Comparison of ENCODE assay signal across 22 cellular contexts in the genomic region with DNA sequence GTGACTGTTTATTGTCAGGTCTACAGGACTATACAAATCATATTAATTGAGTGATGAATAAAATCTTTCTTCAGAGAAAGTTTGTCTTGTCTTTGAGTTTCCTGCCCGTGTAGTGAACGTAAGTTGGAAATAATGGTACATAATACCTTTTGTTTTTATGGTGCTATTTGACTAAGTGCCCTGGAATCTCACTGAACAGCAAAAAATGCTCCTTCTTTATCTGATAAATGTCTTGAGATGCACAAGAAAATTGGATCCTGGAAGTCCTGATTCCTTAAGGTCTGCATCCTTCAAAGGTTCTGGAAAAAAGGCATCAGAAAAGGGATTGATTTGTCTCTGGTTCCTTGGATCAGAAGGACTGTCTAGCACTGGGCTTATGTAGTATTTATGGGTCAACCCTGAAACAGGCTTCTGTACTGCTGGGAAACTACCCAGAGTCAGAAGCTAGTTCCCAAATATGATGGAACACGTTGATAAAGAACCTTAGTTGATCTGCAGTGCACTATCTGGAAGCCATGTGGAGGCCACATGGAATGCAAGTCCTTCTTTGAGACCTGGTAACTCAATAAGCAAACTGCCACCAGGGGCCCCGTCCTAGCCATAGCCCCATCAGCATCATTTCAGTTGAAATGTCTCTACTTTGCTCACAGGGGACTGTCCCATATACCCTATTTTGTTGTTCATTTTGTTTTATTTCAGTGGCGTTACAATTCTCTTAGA.
DNase-seq lines count a peak whose midpoint lies in the region; ATAC-seq, FAIRE-seq and TF ChIP-seq lines count a peak whose summit lies in the region.
"Had no signal": no experiment of that assay in that cellular context is flagged by ENCODE, and none has a peak within 500 bp of the region (broad histone marks: within the 10 kb centered on the region; RNA-seq: fewer than 3 reads in every experiment).

No MANE protein-coding gene starts in this region.

- H3K4me3 ChIP-seq in ACC112 (ENCODE audit: low read depth, low read length), result no peak overlapping the region
- no peak overlapping the region for H3K4me3 ChIP-seq in BE2C (ENCODE audit: low read depth, low read length)
- H3K4me3 ChIP-seq in K562, result no peak overlapping the region
- H3K4me3 ChIP-seq in heart right ventricle, result no peak overlapping the region
- H3K4me3 ChIP-seq: BLaER1, lower lobe of right lung, skin epidermis, upper lobe of left lung had no signal

- CTCF ChIA-PET in K562 (lab: Yijun Ruan, JAX; ENCODE audit: low intra/inter-chr PET ratio), result no interaction called here

- peaks cover 6% of the 10 kb centered on the region for H3K4me1 Mint-ChIP-seq in glutamatergic neuron (ENCODE audit: low read depth, unreplicated experiment)

- H3K9me1 ChIP-seq in K562 (ENCODE audit: control insufficient read depth, insufficient read depth, low read length), result no peaks in the 10 kb centered on the region

- H3K27me3 Mint-ChIP-seq in glutamatergic neuron (ENCODE audit: unreplicated experiment), result no peaks in the 10 kb centered on the region
- H3K27me3 Mint-ChIP-seq: central memory CD8-positive, alpha-beta T cell; naive thymus-derived CD8-positive, alpha-beta T cell had no signal

- WGBS in K562 (ENCODE audit: insufficient coverage, low coverage, missing lambda C conversion rate), result 50% methylated on average over 5 of the region's 5 CpGs
- 86 to 88% methylated on average over 5 of the region's 5 CpGs for WGBS in heart right ventricle, 2 donors

- H4K20me1 ChIP-seq in K562 (replicated peaks; ENCODE audit: control insufficient read depth, insufficient read depth, low read length), result no peaks in the 10 kb centered on the region
- H4K20me1 ChIP-seq: BLaER1 had no signal

- DNase-seq in BE2C, result peak; percentile 16
- DNase-seq in M059J (ENCODE audit: low read depth), result peak; percentile 46
- DNase-seq in K562 (ENCODE audit: extremely low read depth in 1 of 4, low spot score in 3 of 4), result peak in 3 of 4 experiments; percentile 19 to 43 (median 23)
- no peak for DNase-seq in glutamatergic neuron
- no peak for DNase-seq in heart right ventricle
- no peak for DNase-seq in DMS153 treated with DMSO at 0.1 percent for 48 hours (lab: John Stamatoyannopoulos, UW; ENCODE audit: unreplicated experiment)
- DNase-seq: activated CD4-positive, alpha-beta T cell treated with anti-CD3 and anti-CD28 coated beads for 4 hours; activated T-cell treated with anti-CD3 and anti-CD28 coated beads, Interleukin-2, amount 50 U/mL, for 4 hours; amniotic stem cell; lower lobe of right lung; naive thymus-derived CD8-positive, alpha-beta T cell; NCI-H1436; NK-92 treated with Interleukin-12 subunit alpha and Interleukin-12 subunit beta, amount 100 ng/mL, for 24 hours; SHP77; stimulated activated naive CD4-positive, alpha-beta T cell; T1000; upper lobe of left lung had no signal

- intact Hi-C loops in K562 (cut with micrococcal nuclease), result no loop called here
- intact Hi-C loops in heart right ventricle (cut with DNase I), result no loop called here

- no peak overlapping the region for H3K4me3 Mint-ChIP-seq in glutamatergic neuron (ENCODE audit: unreplicated experiment)
- H3K4me3 Mint-ChIP-seq: activated T-cell treated with anti-CD3 and anti-CD28 coated beads, Interleukin-2, amount 50 U/mL, for 4 hours; central memory CD8-positive, alpha-beta T cell; naive thymus-derived CD8-positive, alpha-beta T cell had no signal

- H3K27me3 ChIP-seq in ACC112 (ENCODE audit: insufficient read depth, low read length) (no peaks in the 10 kb centered on the region), BE2C (no peaks in the 10 kb centered on the region), K562 (ENCODE audit: control insufficient read depth in 2 of 2, insufficient read depth in 2 of 2, low read length in 2 of 2) (no peaks in the 10 kb centered on the region; a peak in 1 of 5 replicates), heart right ventricle (no peaks in the 10 kb centered on the region)
- H3K27me3 ChIP-seq: BLaER1, upper lobe of left lung had no signal

- ATAC-seq in K562 (peak; percentile 53; the same call in 2 of the 3 replicates), heart right ventricle (no peak)
- ATAC-seq: activated T-cell treated with anti-CD3 and anti-CD28 coated beads, Interleukin-2, amount 50 U/mL, for 4 hours; lower lobe of right lung; naive thymus-derived CD8-positive, alpha-beta T cell had no signal

- H3K9ac ChIP-seq in K562 (ENCODE audit: insufficient read depth in 1 of 2, low read depth in 2 of 2, low read length in 2 of 2), result no peak overlapping the region
- H3K9ac ChIP-seq: BLaER1 had no signal

- H3K27ac ChIP-seq in ACC112 (ENCODE audit: low read depth, low read length), result peak overlapping the region; percentile 79; the same call in 1 of the 2 replicates
- H3K27ac ChIP-seq in K562 (ENCODE audit: extremely low read depth, low read depth, low read length), result no peak overlapping the region
- no peak overlapping the region for H3K27ac ChIP-seq in heart right ventricle
- H3K27ac ChIP-seq: BLaER1, lower lobe of right lung, upper lobe of left lung had no signal

- H3K9me3 Mint-ChIP-seq in glutamatergic neuron (ENCODE audit: unreplicated experiment), result peaks cover 4% of the 10 kb centered on the region
- H3K9me3 Mint-ChIP-seq: central memory CD8-positive, alpha-beta T cell had no signal

- no peaks in the 10 kb centered on the region for H3K36me3 Mint-ChIP-seq in glutamatergic neuron (ENCODE audit: unreplicated experiment)
- H3K36me3 Mint-ChIP-seq: naive thymus-derived CD8-positive, alpha-beta T cell had no signal

- no peak overlapping the region for H3K27ac Mint-ChIP-seq in glutamatergic neuron (ENCODE audit: unreplicated experiment)

- H3K4me2 ChIP-seq in K562 (ENCODE audit: insufficient read depth, low read length), result no peak overlapping the region
- H3K4me2 ChIP-seq: BLaER1 had no signal

- no peak for TF ChIP-seq EP300 in K562 (IDR thresholded peaks at IDR 0.05; ENCODE audit: low read length)

- in situ Hi-C loops in K562 (cut with MboI), result no loop called here

- no peak overlapping the region for H2AFZ ChIP-seq in ACC112 (ENCODE audit: low read length, unreplicated experiment)
- peak overlapping the region; percentile 67 for H2AFZ ChIP-seq in K562 (ENCODE audit: low read depth, low read length)

- H3K4me1 ChIP-seq in ACC112 (ENCODE audit: control insufficient read depth, insufficient read depth, low read length, unreplicated experiment), result peaks cover 52% of the 10 kb centered on the region
- H3K4me1 ChIP-seq in BE2C, result peaks cover 23% of the 10 kb centered on the region; the same call in 1 of the 2 replicates
- peaks cover 0 to 66% of the 10 kb centered on the region in 2 experiments; a peak in 3 of 5 replicates for H3K4me1 ChIP-seq in K562 (replicated peaks in 1 of 2; ENCODE audit: control insufficient read depth in 2 of 2, insufficient read depth in 2 of 2, low read length in 2 of 2)
- peaks cover 0 to 51% (median 6%) of the 10 kb centered on the region in 9 donors for H3K4me1 ChIP-seq in heart right ventricle

- H3K79me2 ChIP-seq in ACC112 (ENCODE audit: control insufficient read depth, insufficient read depth, low read length, unreplicated experiment) (no peaks in the 10 kb centered on the region), K562 (ENCODE audit: control insufficient read depth, insufficient read depth, low read length) (no peaks in the 10 kb centered on the region)

- peak; percentile 29 for FAIRE-seq in K562 (lab: Jason Lieb, UNC)
- FAIRE-seq: frontal cortex had no signal

- POLR2A ChIA-PET in K562 (lab: Yijun Ruan, JAX), result interaction anchor here (0.6 kb wide), 1 partner anchor 1374 kb away, joined by 3 read pairs; no protein-coding TSS in a partner anchor

- TF ChIP-seq CTCF in BE2C (IDR thresholded peaks at IDR 0.05; ENCODE audit: low read depth, low read length) (no peak), K562 (IDR thresholded peaks at IDR 0.05 in 2 of 3, conservative IDR thresholded peaks at IDR 0.05 in 1 of 3; ENCODE audit: insufficient read depth in 2 of 3, low read depth in 1 of 3, low read length in 3 of 3) (no peak), glutamatergic neuron (IDR thresholded peaks at IDR 0.05; ENCODE audit: partially characterized antibody, unreplicated experiment) (no peak), heart right ventricle (IDR thresholded peaks at IDR 0.05) (no peak)

- no peak for TF ChIP-seq POLR2A in K562 (conservative IDR thresholded peaks at IDR 0.05)

- H3K36me3 ChIP-seq in ACC112 (ENCODE audit: insufficient read depth, low read length), result no peaks in the 10 kb centered on the region
- H3K36me3 ChIP-seq in BE2C, result no peaks in the 10 kb centered on the region
- H3K36me3 ChIP-seq in K562 (ENCODE audit: control insufficient read depth, insufficient read depth, low read length), result no peaks in the 10 kb centered on the region
- H3K36me3 ChIP-seq in heart right ventricle, result no peaks in the 10 kb centered on the region
- H3K36me3 ChIP-seq: BLaER1, lower lobe of right lung, upper lobe of left lung had no signal

- H3K9me3 ChIP-seq in BE2C, result no peaks in the 10 kb centered on the region
- H3K9me3 ChIP-seq in K562 (replicated peaks; ENCODE audit: control insufficient read depth, insufficient read depth, low read depth, low read length), result no peaks in the 10 kb centered on the region
- H3K9me3 ChIP-seq in heart right ventricle, result no peaks in the 10 kb centered on the region
- H3K9me3 ChIP-seq: lower lobe of right lung, upper lobe of left lung had no signal

- TF ChIP-seq RAD21 in K562 (CRISPR knock-in tag; conservative IDR thresholded peaks at IDR 0.05 in 1 of 2, IDR thresholded peaks at IDR 0.05 in 1 of 2), result no peak

- no TSS peak for BruUV-seq in K562 (replicated peaks; lab: Mats Ljungman, UMichigan)

Comparison
In these comparisons a context has a peak if more than half of its experiments do, and no peak if none do; other contexts are left out.
1. DNase-seq: peak in BE2C (single experiment), M059J (single experiment) and K562 (3 of 4); none in glutamatergic neuron (single experiment), heart right ventricle (0 of 2) and DMS153 treated with DMSO at 0.1 percent for 48 hours (single experiment).